Comparison of ENCODE assay signal across 8 cellular contexts in genomic region chr9:17462869-17463464, GRCh38.
DNase-seq lines count a peak whose midpoint lies in the region; ATAC-seq, FAIRE-seq and TF ChIP-seq lines count a peak whose summit lies in the region.

No MANE protein-coding gene starts in this region.

- H3K9me3 ChIP-seq in neuronal stem cell (replicated peaks in 1 of 2; ENCODE audit: control insufficient read depth in 2 of 2, insufficient read depth in 1 of 2, low read depth in 1 of 2, low read length in 2 of 2) = no peaks in the 10 kb centered on the region

- H2BK120ac ChIP-seq in neuronal stem cell (ENCODE audit: low read depth, low read length) = no peak overlapping the region

- no peak for TF ChIP-seq POLR2A in erythroblast (IDR thresholded peaks at IDR 0.05; ENCODE audit: low read length)

- POLR2A ChIA-PET in RWPE1 (lab: Yijun Ruan, JAX; ENCODE audit: low non-redundant PET) = no interaction called here

- no peak overlapping the region for H2AK5ac ChIP-seq in neuronal stem cell (ENCODE audit: low read depth, low read length)

- peaks cover 0 to 4% of the 10 kb centered on the region in 2 donors for H3K36me3 ChIP-seq in neuronal stem cell (replicated peaks in 1 of 2; ENCODE audit: control insufficient read depth in 2 of 2, insufficient read depth in 2 of 2, low read length in 2 of 2)

- no peaks in the 10 kb centered on the region for H3K4me1 ChIP-seq in neuronal stem cell (ENCODE audit: control insufficient read depth in 2 of 2, insufficient read depth in 1 of 2, low read depth in 1 of 2, low read length in 2 of 2)

- WGBS in neuronal stem cell (ENCODE audit: extremely low coverage in 2 of 2, insufficient read length in 2 of 2, insufficient replicate concordance in 1 of 2), 2 donors = no CpG with 5 or more reads among the region's 5 CpGs

- no peak overlapping the region for H3K14ac ChIP-seq in neuronal stem cell (ENCODE audit: low read length)

- DNase-seq in DMS79 treated with DMSO at 0.1 percent for 48 hours (lab: John Stamatoyannopoulos, UW) (peak; percentile 71), GM19239 (ENCODE audit: insufficient read length, low spot score) (no peak), LNCaP clone FGC (ENCODE audit: low read depth) (peak; percentile 26), RWPE1 (ENCODE audit: low spot score) (peak; percentile 18), erythroblast (lab: John Stamatoyannopoulos, UW) (peak; percentile 53 to 79), neuronal stem cell (ENCODE audit: low spot score) (peak; percentile 47), GM19238 (ENCODE audit: insufficient read length, low spot score) (no peak), omental fat pad (ENCODE audit: low spot score) (no peak)

- H3K27me3 ChIP-seq in neuronal stem cell (ENCODE audit: control insufficient read depth in 3 of 3, insufficient read depth in 3 of 3, low read depth in 1 of 3, low read length in 3 of 3) = no peaks in the 10 kb centered on the region

- no peak overlapping the region for H2BK15ac ChIP-seq in neuronal stem cell (ENCODE audit: low read length)

- no peak overlapping the region for H4K8ac ChIP-seq in neuronal stem cell (ENCODE audit: low read depth, low read length)

- TF ChIP-seq CTCF in LNCaP clone FGC (IDR thresholded peaks at IDR 0.05; ENCODE audit: control insufficient read depth, extremely low read depth, insufficient read depth) (peak; percentile 72), RWPE1 (conservative IDR thresholded peaks at IDR 0.05; ENCODE audit: low read depth) (peak; percentile 90), omental fat pad (IDR thresholded peaks at IDR 0.05) (no peak)

- H3K79me1 ChIP-seq in neuronal stem cell (ENCODE audit: low read depth, low read length) = no peaks in the 10 kb centered on the region

- H3K9ac ChIP-seq in neuronal stem cell (ENCODE audit: low read depth, low read length, poor library complexity) = no peak overlapping the region

- H3K27ac ChIP-seq in RWPE1 (no peak overlapping the region), neuronal stem cell (replicated peaks; ENCODE audit: low read length) (no peak overlapping the region)

- no peak overlapping the region for H3K4me2 ChIP-seq in neuronal stem cell (ENCODE audit: insufficient read depth, low read length, poor library complexity, severe bottlenecking)

- no peak overlapping the region for H4K91ac ChIP-seq in neuronal stem cell (ENCODE audit: low read depth, low read length, poor library complexity)

- no peak overlapping the region for H2AFZ ChIP-seq in neuronal stem cell (ENCODE audit: low read length)

- no peak for ATAC-seq in omental fat pad (ENCODE audit: low FRiP score)

- H3K4me3 ChIP-seq in LNCaP clone FGC (ENCODE audit: low read depth, low read length) = no peak overlapping the region
- H3K4me3 ChIP-seq in neuronal stem cell (ENCODE audit: low read length in 2 of 2) = no peak overlapping the region

- H3K23ac ChIP-seq in neuronal stem cell (ENCODE audit: low read depth, low read length, poor library complexity) = no peak overlapping the region

- CTCF ChIA-PET in RWPE1 (lab: Yijun Ruan, JAX) = interaction anchor here (0.6 to 2.2 kb wide), 9 partner anchors 8 to 1376 kb away, joined by 3 to 17 read pairs (median 3); no protein-coding TSS in a partner anchor

- no peak overlapping the region for H3K4ac ChIP-seq in neuronal stem cell (ENCODE audit: low read length)

- H2BK12ac ChIP-seq in neuronal stem cell (ENCODE audit: low read length) = no peak overlapping the region

- peak; percentile 71 for FAIRE-seq in GM19239 (lab: Jason Lieb, UNC)

- H3K18ac ChIP-seq in neuronal stem cell (ENCODE audit: low read length) = no peak overlapping the region

- H2BK5ac ChIP-seq in neuronal stem cell (ENCODE audit: low read length) = no peak overlapping the region

Comparison
In these comparisons a context has a peak if more than half of its experiments do, and no peak if none do; other contexts are left out.
1. DNase-seq: peak in DMS79 treated with DMSO at 0.1 percent for 48 hours (single experiment), LNCaP clone FGC (single experiment), RWPE1 (single experiment), erythroblast (2 of 2) and neuronal stem cell (single experiment); none in GM19239 (single experiment), GM19238 (single experiment) and omental fat pad (single experiment).
2. CTCF ChIP-seq: peak in LNCaP clone FGC (single experiment) and RWPE1 (single experiment); none in omental fat pad (0 of 3).